1 cellular context compared by ENCODE assay signal in the genomic region with DNA sequence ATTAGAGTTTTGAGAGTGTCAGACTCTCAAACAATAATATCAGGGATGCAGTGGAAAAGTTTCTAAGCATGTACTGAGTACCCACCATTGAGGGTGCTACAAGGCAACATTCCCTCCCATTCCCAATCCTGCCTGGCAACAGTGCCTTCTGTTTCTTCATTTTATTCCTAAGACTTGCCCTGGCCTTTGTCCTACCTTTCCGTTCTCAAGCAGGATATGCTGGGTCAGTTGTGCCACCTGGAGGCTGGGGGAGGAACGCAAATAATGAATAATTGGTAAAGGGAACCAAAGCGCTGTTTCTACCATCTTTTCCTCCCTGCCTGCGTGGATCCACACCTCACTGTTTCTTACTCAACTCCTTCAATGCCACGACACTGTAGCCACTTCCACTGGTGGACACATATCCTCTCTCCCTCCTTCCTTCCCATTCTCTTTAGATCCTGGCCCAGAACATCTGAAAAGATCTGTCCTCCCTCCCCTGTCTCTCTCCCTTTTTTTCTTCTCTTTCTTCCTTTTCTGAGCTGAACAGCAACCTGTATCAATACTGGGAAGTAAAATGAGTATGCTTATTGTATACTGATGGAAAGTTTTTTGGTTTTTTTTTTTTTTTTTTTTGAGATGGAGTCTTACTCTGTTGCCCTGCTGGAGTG.
TF ChIP-seq lines count a peak whose summit lies in the region.

No MANE protein-coding gene starts in this region.

TF ChIP-seq in IMR-90, 13 proteins besides CTCF, POLR2A, EP300 and RAD21 (continued from another document):
- TF ChIP-seq MAFK (IDR thresholded peaks at IDR 0.05; ENCODE audit: low read depth, low read length) (no peak), NFE2L2 (IDR thresholded peaks at IDR 0.05; ENCODE audit: low read depth, low read length) (no peak)
- TF ChIP-seq, protein P1, sequence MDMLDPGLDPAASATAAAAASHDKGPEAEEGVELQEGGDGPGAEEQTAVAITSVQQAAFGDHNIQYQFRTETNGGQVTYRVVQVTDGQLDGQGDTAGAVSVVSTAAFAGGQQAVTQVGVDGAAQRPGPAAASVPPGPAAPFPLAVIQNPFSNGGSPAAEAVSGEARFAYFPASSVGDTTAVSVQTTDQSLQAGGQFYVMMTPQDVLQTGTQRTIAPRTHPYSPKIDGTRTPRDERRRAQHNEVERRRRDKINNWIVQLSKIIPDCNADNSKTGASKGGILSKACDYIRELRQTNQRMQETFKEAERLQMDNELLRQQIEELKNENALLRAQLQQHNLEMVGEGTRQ (IDR thresholded peaks at IDR 0.05; ENCODE audit: low read depth, low read length) = no peak
